14 cellular contexts compared by ENCODE assay signal in genomic region chr10:86047588-86047987, GRCh38.
DNase-seq lines count a peak whose midpoint lies in the region; ATAC-seq lines count a peak whose summit lies in the region.
"Had no signal": no experiment of that assay in that cellular context is flagged by ENCODE, and none has a peak within 500 bp of the region (broad histone marks: within the 10 kb centered on the region; RNA-seq: fewer than 3 reads in every experiment).

No MANE protein-coding gene starts in this region.

- peak overlapping the region; percentile 18 for H3K4me3 Mint-ChIP-seq in central memory CD8-positive, alpha-beta T cell

- peak; percentile 24 for DNase-seq in stimulated activated naive CD4-positive, alpha-beta T cell treated with Interleukin-2 at 50 U/mL for 16 hours (lab: John Stamatoyannopoulos, UW)
- DNase-seq in stimulated activated naive CD4-positive, alpha-beta T cell (lab: John Stamatoyannopoulos, UW), result no peak
- peak; percentile 22 for DNase-seq in MV-4-11 (lab: John Stamatoyannopoulos, UW)
- no peak for DNase-seq in central memory CD8-positive, alpha-beta T cell (ENCODE audit: low spot score in 2 of 2)
- DNase-seq in KG1 (lab: John Stamatoyannopoulos, UW), result no peak
- DNase-seq in DMS153 (lab: John Stamatoyannopoulos, UW), result no peak
- DNase-seq in HuH-7.5 (ENCODE audit: low spot score), result no peak
- DNase-seq: amygdala, DMS79 treated with DMSO at 0.1 percent for 48 hours, foreskin fibroblast, GOT3, mucosa of descending colon, NCI-H1694 treated with DMSO at 0.1 percent for 48 hours, NCI-H526 had no signal

- no peaks in the 10 kb centered on the region for H3K36me3 Mint-ChIP-seq in central memory CD8-positive, alpha-beta T cell (ENCODE audit: insufficient read depth)

- H3K27me3 Mint-ChIP-seq in central memory CD8-positive, alpha-beta T cell, result no peaks in the 10 kb centered on the region

- no peak overlapping the region for H3K27ac Mint-ChIP-seq in central memory CD8-positive, alpha-beta T cell (ENCODE audit: low read depth)

- H3K4me1 Mint-ChIP-seq in central memory CD8-positive, alpha-beta T cell, result peaks cover 24% of the 10 kb centered on the region

- H3K9me3 Mint-ChIP-seq in central memory CD8-positive, alpha-beta T cell, result no peaks in the 10 kb centered on the region

- peak; percentile 74 for ATAC-seq in central memory CD8-positive, alpha-beta T cell (replicated peaks; ENCODE audit: extremely low read depth, poor library complexity, severe bottlenecking)
- ATAC-seq: mucosa of descending colon had no signal

Comparison
In these comparisons a context has a peak if more than half of its experiments do, and no peak if none do; other contexts are left out.
1. DNase-seq: peak in stimulated activated naive CD4-positive, alpha-beta T cell treated with Interleukin-2 at 50 U/mL for 16 hours (single experiment) and MV-4-11 (single experiment); none in stimulated activated naive CD4-positive, alpha-beta T cell (0 of 6), central memory CD8-positive, alpha-beta T cell (0 of 2), KG1 (single experiment), DMS153 (single experiment) and HuH-7.5 (single experiment).